ENCODE assay signal across 33 cellular contexts in genomic region chr19:46586294-46586693, GRCh38. TPM values are rescaled to one million over a fixed set of nuclear protein-coding genes. Genes with fewer than 3 reads are reported as not detected.
"Had no signal": no experiment of that assay in that cellular context is flagged by ENCODE, and none has a peak within 500 bp of the region (broad histone marks: within the 10 kb centered on the region; RNA-seq: fewer than 3 reads in every experiment).

No MANE protein-coding gene starts in this region.

- H3K4me3 Mint-ChIP-seq: activated B cell treated with CpG ODN at 0.5 μM for 24 hours; activated CD4-positive, alpha-beta memory T cell treated with anti-CD3 and anti-CD28 coated beads for 36 hours; activated naive CD4-positive, alpha-beta T cell treated with anti-CD3 and anti-CD28 coated beads, Interleukin-2, amount 10 ng/mL, durations not matched to agents 7 days and 5 days; activated naive CD8-positive, alpha-beta T cell; activated naive CD8-positive, alpha-beta T cell treated with anti-CD3 and anti-CD28 coated beads, Interleukin-2, amount 50 U/mL, for 24 hours; activated T-cell treated with anti-CD3 and anti-CD28 coated beads, Interleukin-2, amount 50 U/mL, for 4 hours; activated T-helper 1 cell treated with anti-CD3 and anti-CD28 coated beads, Interleukin-12 subunit alpha, Interleukin-12 subunit beta, Interleukin-2, Interleukin-4 antibody, amounts not matched to agents 30 ng/mL and 10 ng/mL and 1 ng/mL, durations not matched to agents 14 hours and 24 hours and 36 hours; brain had no signal

- H3K9me3 Mint-ChIP-seq: activated CD4-positive, alpha-beta memory T cell treated with anti-CD3 and anti-CD28 coated beads for 36 hours; activated naive CD4-positive, alpha-beta T cell treated with anti-CD3 and anti-CD28 coated beads, Interleukin-2, amount 10 ng/mL, durations not matched to agents 7 days and 5 days; activated naive CD8-positive, alpha-beta T cell treated with anti-CD3 and anti-CD28 coated beads, Interleukin-2, amount 50 U/mL, for 24 hours; activated T-cell treated with anti-CD3 and anti-CD28 coated beads, Interleukin-2, amount 50 U/mL, for 4 hours; activated T-helper 1 cell treated with anti-CD3 and anti-CD28 coated beads, Interleukin-12 subunit alpha, Interleukin-12 subunit beta, Interleukin-2, Interleukin-4 antibody, amounts not matched to agents 30 ng/mL and 10 ng/mL and 1 ng/mL, durations not matched to agents 14 hours and 24 hours and 36 hours had no signal

- H3K27ac ChIP-seq: PC-9, RWPE1, VCaP had no signal

- H3K4me3 ChIP-seq: PC-9 had no signal

- H3K36me3 Mint-ChIP-seq: activated CD4-positive, alpha-beta memory T cell treated with anti-CD3 and anti-CD28 coated beads for 36 hours; activated naive CD4-positive, alpha-beta T cell treated with anti-CD3 and anti-CD28 coated beads, Interleukin-2, amount 10 ng/mL, durations not matched to agents 7 days and 5 days; activated naive CD8-positive, alpha-beta T cell had no signal

- DNase-seq: activated B cell treated with CpG ODN at 0.5 μM for 24 hours; activated CD4-positive, alpha-beta memory T cell treated with anti-CD3 and anti-CD28 coated beads for 36 hours; activated CD4-positive, alpha-beta T cell treated with anti-CD3 and anti-CD28 coated beads for 4 hours; activated CD4-positive, alpha-beta T cell treated with anti-CD3 and anti-CD28 coated beads, Interleukin-2, amount 50 U/mL, for 1 hour; activated CD4-positive, CD25-positive, alpha-beta regulatory T cell treated with anti-CD3 and anti-CD28 coated beads, Interleukin-2, amount 50 U/mL, for 72 hours; activated CD8-positive, alpha-beta memory T cell treated with anti-CD3 and anti-CD28 coated beads, Interleukin-2, amount 50 U/mL, for 4 hours; activated naive CD4-positive, alpha-beta T cell treated with anti-CD3 and anti-CD28 coated beads, Interleukin-2, amount 10 ng/mL, durations not matched to agents 7 days and 5 days; activated naive CD8-positive, alpha-beta T cell treated with anti-CD3 and anti-CD28 coated beads, Interleukin-2, amount 50 U/mL, for 24 hours; activated T-cell treated with anti-CD3 and anti-CD28 coated beads for 4 hours; activated T-cell treated with anti-CD3 and anti-CD28 coated beads, Interleukin-2, amount 50 U/mL, for 4 hours; anterior cingulate cortex; central memory CD4-positive, alpha-beta T cell; NCI-H1105; NCI-H1417 treated with DMSO at 0.1 percent for 48 hours; NCI-H187 treated with DMSO at 0.1 percent for 48 hours; NCI-H345; NCI-H526 treated with DMSO at 0.1 percent for 48 hours; NCI-H774; PC-9; SIG-M5; SW 1271; T-helper 1 cell; T-helper 2 cell; T-helper 9 cell had no signal

- H3K4me1 Mint-ChIP-seq: activated B cell treated with CpG ODN at 0.5 μM for 24 hours; activated naive CD8-positive, alpha-beta T cell treated with anti-CD3 and anti-CD28 coated beads, Interleukin-2, amount 50 U/mL, for 24 hours; brain had no signal

- ATAC-seq: activated naive CD8-positive, alpha-beta T cell treated with anti-CD3 and anti-CD28 coated beads, Interleukin-2, amount 50 U/mL, for 24 hours; activated T-cell treated with anti-CD3 and anti-CD28 coated beads, Interleukin-2, amount 50 U/mL, for 4 hours; Right ventricle myocardium inferior had no signal

- H3K27me3 Mint-ChIP-seq: activated B cell treated with CpG ODN at 0.5 μM for 24 hours; activated CD4-positive, alpha-beta memory T cell treated with anti-CD3 and anti-CD28 coated beads for 36 hours; activated naive CD8-positive, alpha-beta T cell; activated naive CD8-positive, alpha-beta T cell treated with anti-CD3 and anti-CD28 coated beads, Interleukin-2, amount 50 U/mL, for 24 hours had no signal

- H3K27ac Mint-ChIP-seq: activated B cell treated with CpG ODN at 0.5 μM for 24 hours; activated CD4-positive, alpha-beta memory T cell treated with anti-CD3 and anti-CD28 coated beads for 36 hours; activated naive CD4-positive, alpha-beta T cell treated with anti-CD3 and anti-CD28 coated beads, Interleukin-2, amount 10 ng/mL, durations not matched to agents 7 days and 5 days; activated naive CD8-positive, alpha-beta T cell; activated naive CD8-positive, alpha-beta T cell treated with anti-CD3 and anti-CD28 coated beads, Interleukin-2, amount 50 U/mL, for 24 hours; activated T-helper 1 cell treated with anti-CD3 and anti-CD28 coated beads, Interleukin-12 subunit alpha, Interleukin-12 subunit beta, Interleukin-2, Interleukin-4 antibody, amounts not matched to agents 30 ng/mL and 10 ng/mL and 1 ng/mL, durations not matched to agents 14 hours and 24 hours and 36 hours; brain had no signal

RNA-seq across cellular contexts. Expression of gene PTGIR, which starts 38.6 kb away (rescaled TPM):
- total RNA-seq: cerebellum, NCI-H460 had no signal

RNA-seq across cellular contexts. Expression of gene GNG8, which starts 49.7 kb away (rescaled TPM):
- total RNA-seq: cerebellum, M059J, NCI-H460, PC-9, Right ventricle myocardium inferior had no signal
